Comparison of ENCODE assay signal across 15 cellular contexts in genomic region chr2:121519732-121520640, GRCh38. TPM values are rescaled to one million over a fixed set of nuclear protein-coding genes. Genes with fewer than 3 reads are reported as not detected.
DNase-seq lines count a peak whose midpoint lies in the region; ATAC-seq and TF ChIP-seq lines count a peak whose summit lies in the region.
"Had no signal": no experiment of that assay in that cellular context is flagged by ENCODE, and none has a peak within 500 bp of the region (broad histone marks: within the 10 kb centered on the region; RNA-seq: fewer than 3 reads in every experiment).

No MANE protein-coding gene starts in this region.

- peaks cover 6% of the 10 kb centered on the region for H3K4me1 Mint-ChIP-seq in activated CD4-positive, alpha-beta T cell treated with anti-CD3 and anti-CD28 coated beads, Interleukin-2, amount 10 ng/mL, durations not matched to agents 24 days and 14 days
- H3K4me1 Mint-ChIP-seq in activated CD4-positive, alpha-beta T cell treated with anti-CD3 and anti-CD28 coated beads for 36 hours = peaks cover 2% of the 10 kb centered on the region
- H3K4me1 Mint-ChIP-seq in mesothelial cell of epicardium = peaks cover 10% of the 10 kb centered on the region

- no peak overlapping the region for H3K4me3 Mint-ChIP-seq in activated CD4-positive, alpha-beta T cell treated with anti-CD3 and anti-CD28 coated beads, Interleukin-2, amount 10 ng/mL, durations not matched to agents 24 days and 14 days
- no peak overlapping the region for H3K4me3 Mint-ChIP-seq in activated CD4-positive, alpha-beta T cell treated with anti-CD3 and anti-CD28 coated beads for 36 hours
- no peak overlapping the region for H3K4me3 Mint-ChIP-seq in mesothelial cell of epicardium

- H3K27me3 ChIP-seq in thoracic aorta (replicated peaks; ENCODE audit: insufficient read depth) (no peaks in the 10 kb centered on the region), hepatocyte (no peaks in the 10 kb centered on the region)

- 89% methylated on average over 6 of the region's 6 CpGs for WGBS in hepatocyte (ENCODE audit: low lambda C conversion rate, missing lambda C conversion rate)

- H3K4me3 ChIP-seq in thoracic aorta (no peak overlapping the region), hepatocyte (no peak overlapping the region)

- no peak overlapping the region for H2AFZ ChIP-seq in hepatocyte

- no peak for TF ChIP-seq CTCF in mesothelial cell of epicardium (IDR thresholded peaks at IDR 0.05; ENCODE audit: unreplicated experiment)
- no peak for TF ChIP-seq CTCF in thoracic aorta (IDR thresholded peaks at IDR 0.05)
- TF ChIP-seq CTCF in hepatocyte (IDR thresholded peaks at IDR 0.05; ENCODE audit: poor library complexity) = no peak

- H3K4me2 ChIP-seq in hepatocyte = no peak overlapping the region

- H3K4me1 ChIP-seq in thoracic aorta (ENCODE audit: control insufficient read depth in 1 of 2, low read depth in 2 of 2) (peaks cover 3 to 12% of the 10 kb centered on the region in 2 donors), hepatocyte (ENCODE audit: insufficient read depth) (no peaks in the 10 kb centered on the region)

- H3K27ac ChIP-seq in thoracic aorta = no peak overlapping the region
- no peak overlapping the region for H3K27ac ChIP-seq in hepatocyte

- no peak overlapping the region for H3K27ac Mint-ChIP-seq in activated CD4-positive, alpha-beta T cell treated with anti-CD3 and anti-CD28 coated beads, Interleukin-2, amount 10 ng/mL, durations not matched to agents 24 days and 14 days
- H3K27ac Mint-ChIP-seq in activated CD4-positive, alpha-beta T cell treated with anti-CD3 and anti-CD28 coated beads for 36 hours = no peak overlapping the region
- peak overlapping the region; percentile 39 for H3K27ac Mint-ChIP-seq in mesothelial cell of epicardium
- H3K27ac Mint-ChIP-seq: IgD-negative memory B cell had no signal

- peaks cover 4% of the 10 kb centered on the region for H3K79me2 ChIP-seq in hepatocyte

- no peaks in the 10 kb centered on the region for H3K9me2 ChIP-seq in hepatocyte (replicated peaks; ENCODE audit: insufficient read depth)

- H3K9me3 Mint-ChIP-seq in activated CD4-positive, alpha-beta T cell treated with anti-CD3 and anti-CD28 coated beads, Interleukin-2, amount 10 ng/mL, durations not matched to agents 24 days and 14 days = no peaks in the 10 kb centered on the region
- H3K9me3 Mint-ChIP-seq in activated CD4-positive, alpha-beta T cell treated with anti-CD3 and anti-CD28 coated beads for 36 hours (ENCODE audit: low read depth) = no peaks in the 10 kb centered on the region
- H3K9me3 Mint-ChIP-seq in mesothelial cell of epicardium = no peaks in the 10 kb centered on the region
- H3K9me3 Mint-ChIP-seq: IgD-negative memory B cell had no signal

- H4K20me1 ChIP-seq in hepatocyte (ENCODE audit: insufficient read depth, poor library complexity, severe bottlenecking) = no peaks in the 10 kb centered on the region

- DNase-seq in activated CD4-positive, alpha-beta T cell treated with anti-CD3 and anti-CD28 coated beads, Interleukin-2, amount 10 ng/mL, durations not matched to agents 24 days and 14 days = peak; percentile 44
- no peak for DNase-seq in activated CD4-positive, alpha-beta T cell treated with anti-CD3 and anti-CD28 coated beads for 36 hours
- no peak for DNase-seq in mesothelial cell of epicardium (ENCODE audit: low spot score in 2 of 2, unreplicated experiment in 2 of 2)
- no peak for DNase-seq in thoracic aorta (ENCODE audit: low spot score)
- DNase-seq in NK-92 treated with Interleukin-12 subunit alpha and Interleukin-12 subunit beta, amount 100 ng/mL, for 24 hours (lab: John Stamatoyannopoulos, UW) = no peak
- DNase-seq in hepatocyte (ENCODE audit: low spot score) = no peak
- DNase-seq: GDM1, mesendoderm, NCI-H1092 treated with DMSO at 0.1 percent for 48 hours, NCI-H510A treated with DMSO at 0.1 percent for 48 hours had no signal

- peaks cover 30% of the 10 kb centered on the region for H3K36me3 Mint-ChIP-seq in activated CD4-positive, alpha-beta T cell treated with anti-CD3 and anti-CD28 coated beads, Interleukin-2, amount 10 ng/mL, durations not matched to agents 24 days and 14 days (ENCODE audit: low read depth)
- peaks cover 42% of the 10 kb centered on the region for H3K36me3 Mint-ChIP-seq in activated CD4-positive, alpha-beta T cell treated with anti-CD3 and anti-CD28 coated beads for 36 hours (ENCODE audit: low read depth)
- H3K36me3 Mint-ChIP-seq in mesothelial cell of epicardium = peaks cover 30% of the 10 kb centered on the region

- H3K9me3 ChIP-seq in thoracic aorta = no peaks in the 10 kb centered on the region
- no peaks in the 10 kb centered on the region for H3K9me3 ChIP-seq in hepatocyte (ENCODE audit: low read depth)

- peaks cover 25% of the 10 kb centered on the region for H3K36me3 ChIP-seq in thoracic aorta
- no peaks in the 10 kb centered on the region for H3K36me3 ChIP-seq in hepatocyte (replicated peaks; ENCODE audit: insufficient read depth, low read depth)

- no peak for ATAC-seq in activated CD4-positive, alpha-beta T cell treated with anti-CD3 and anti-CD28 coated beads for 36 hours
- ATAC-seq in esophagus mucosa (peak; percentile 80), thoracic aorta (ENCODE audit: insufficient number of reproducible peaks, low FRiP score, low read depth) (peak; percentile 28), HG03025 (IDR thresholded peaks at IDR 0.05; ENCODE audit: low FRiP score, unreplicated experiment) (no peak)

- CTCF ChIA-PET in activated CD4-positive, alpha-beta T cell treated with anti-CD3 and anti-CD28 coated beads for 36 hours (lab: Charles Lee) = interaction anchor here (1.0 kb wide), 1 partner anchor 111 kb away, joined by 4 read pairs; no protein-coding TSS in a partner anchor

- POLR2A ChIA-PET in activated CD4-positive, alpha-beta T cell treated with anti-CD3 and anti-CD28 coated beads for 36 hours (lab: Charles Lee) = no interaction called here

- no peaks in the 10 kb centered on the region for H3K27me3 Mint-ChIP-seq in activated CD4-positive, alpha-beta T cell treated with anti-CD3 and anti-CD28 coated beads, Interleukin-2, amount 10 ng/mL, durations not matched to agents 24 days and 14 days
- H3K27me3 Mint-ChIP-seq in activated CD4-positive, alpha-beta T cell treated with anti-CD3 and anti-CD28 coated beads for 36 hours = no peaks in the 10 kb centered on the region
- H3K27me3 Mint-ChIP-seq in mesothelial cell of epicardium (ENCODE audit: low read depth) = no peaks in the 10 kb centered on the region
- H3K27me3 Mint-ChIP-seq: IgD-negative memory B cell had no signal

- intact Hi-C loops in activated CD4-positive, alpha-beta T cell treated with anti-CD3 and anti-CD28 coated beads, Interleukin-2, amount 10 ng/mL, durations not matched to agents 24 days and 14 days (cut with micrococcal nuclease) = loop anchor here (10.0 kb wide), 1 partner anchor 115 kb away; no protein-coding TSS in a partner anchor
- intact Hi-C loops in activated CD4-positive, alpha-beta T cell treated with anti-CD3 and anti-CD28 coated beads for 36 hours (cut with DNase I, micrococcal nuclease) = no loop called here

RNA-seq across cellular contexts. Expression of gene RNU4ATAC, which starts 10.7 kb away (rescaled TPM):
- total RNA-seq in activated CD4-positive, alpha-beta T cell treated with anti-CD3 and anti-CD28 coated beads, Interleukin-2, amount 10 ng/mL, durations not matched to agents 24 days and 14 days = not detected in 2 replicates
- not detected for total RNA-seq in activated CD4-positive, alpha-beta T cell treated with anti-CD3 and anti-CD28 coated beads for 36 hours
- total RNA-seq in esophagus mucosa = not detected
- total RNA-seq in mesothelial cell of epicardium = not detected in 3 replicates
- not detected for total RNA-seq in thoracic aorta
- total RNA-seq in hepatocyte = not detected in 2 replicates
- polyA plus RNA-seq in hepatocyte = 9.5 and 10.0 TPM in 2 replicates
- total RNA-seq: A172, dermis microvascular lymphatic vessel endothelial cell had no signal
- polyA plus RNA-seq: IgD-negative memory B cell had no signal

Comparison
In these comparisons a context has a peak if more than half of its experiments do, and no peak if none do; other contexts are left out.
1. ATAC-seq: peak in esophagus mucosa (single experiment) and thoracic aorta (single experiment); none in activated CD4-positive, alpha-beta T cell treated with anti-CD3 and anti-CD28 coated beads for 36 hours (single experiment) and HG03025 (single experiment).